12 cellular contexts compared by ENCODE assay signal in the genomic region with DNA sequence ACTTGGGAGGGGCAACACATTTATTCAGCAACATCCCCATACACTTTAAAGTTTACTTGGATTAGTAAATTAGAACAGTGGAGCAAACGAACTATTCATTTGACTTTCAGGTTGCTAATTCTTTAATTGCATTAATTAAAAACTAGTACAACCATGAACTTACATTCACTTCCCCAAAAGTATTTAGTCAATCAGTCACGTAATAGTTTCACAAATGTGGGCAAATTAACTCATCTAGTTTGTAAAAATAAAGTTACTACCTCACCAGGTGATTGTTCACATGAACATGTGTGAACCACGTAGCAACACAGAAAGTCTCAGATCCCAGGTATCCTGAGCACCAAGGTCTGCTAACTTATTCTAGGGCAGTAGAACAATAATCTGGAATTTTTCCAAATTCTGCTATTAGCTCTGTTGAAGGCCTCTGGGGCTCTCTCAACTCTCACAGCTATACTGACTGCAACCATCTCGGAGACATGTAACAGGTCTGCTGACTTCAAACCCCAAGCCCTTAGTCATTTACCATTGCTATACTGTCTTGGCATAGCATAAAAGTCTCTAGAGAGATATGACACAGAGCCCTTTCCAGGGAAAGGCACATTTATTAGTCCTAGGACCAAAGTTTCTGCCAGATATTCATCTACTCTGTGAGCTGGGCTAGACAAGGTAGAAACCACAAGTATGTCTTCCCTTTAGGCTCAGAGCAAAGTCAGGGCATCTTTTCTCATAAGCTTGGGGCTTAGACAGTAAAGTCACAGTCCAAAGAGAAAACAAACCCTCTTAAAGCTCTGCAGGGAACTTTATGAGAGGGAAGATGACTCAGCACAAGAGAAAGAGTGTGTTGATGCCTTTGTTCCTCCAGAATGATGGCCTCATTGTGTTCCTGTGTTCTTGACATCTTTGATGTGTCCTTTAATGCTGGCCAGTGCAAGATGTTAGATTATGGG. TPM values are rescaled to one million over a fixed set of nuclear protein-coding genes. Genes with fewer than 3 reads are reported as not detected.
DNase-seq lines count a peak whose midpoint lies in the region; ATAC-seq and TF ChIP-seq lines count a peak whose summit lies in the region.
"Had no signal": no experiment of that assay in that cellular context is flagged by ENCODE, and none has a peak within 500 bp of the region (broad histone marks: within the 10 kb centered on the region; RNA-seq: fewer than 3 reads in every experiment).

No MANE protein-coding gene starts in this region.

- ATAC-seq in HG02759 (IDR thresholded peaks at IDR 0.05; ENCODE audit: unreplicated experiment): no peak

- no peaks in the 10 kb centered on the region for H3K9me3 Mint-ChIP-seq in activated naive CD8-positive, alpha-beta T cell treated with anti-CD3 and anti-CD28 coated beads for 36 hours
- H3K9me3 Mint-ChIP-seq: activated naive CD8-positive, alpha-beta T cell treated with anti-CD3 and anti-CD28 coated beads, Interleukin-2, amount 10 ng/mL, durations not matched to agents 7 days and 5 days had no signal

- no peaks in the 10 kb centered on the region for H3K4me1 Mint-ChIP-seq in activated naive CD8-positive, alpha-beta T cell treated with anti-CD3 and anti-CD28 coated beads for 36 hours

- no peak overlapping the region for H3K27ac Mint-ChIP-seq in activated naive CD8-positive, alpha-beta T cell treated with anti-CD3 and anti-CD28 coated beads for 36 hours
- H3K27ac Mint-ChIP-seq: activated naive CD8-positive, alpha-beta T cell treated with anti-CD3 and anti-CD28 coated beads, Interleukin-2, amount 10 ng/mL, durations not matched to agents 7 days and 5 days had no signal

- no peaks in the 10 kb centered on the region for H3K36me3 Mint-ChIP-seq in activated naive CD8-positive, alpha-beta T cell treated with anti-CD3 and anti-CD28 coated beads for 36 hours
- H3K36me3 Mint-ChIP-seq: activated naive CD8-positive, alpha-beta T cell treated with anti-CD3 and anti-CD28 coated beads, Interleukin-2, amount 10 ng/mL, durations not matched to agents 7 days and 5 days had no signal

- no peaks in the 10 kb centered on the region for H3K27me3 Mint-ChIP-seq in activated naive CD8-positive, alpha-beta T cell treated with anti-CD3 and anti-CD28 coated beads for 36 hours

- H3K4me3 ChIP-seq in cardiac fibroblast (replicated peaks in 1 of 2; ENCODE audit: low read depth in 2 of 2, low read length in 2 of 2): no peak overlapping the region

- DNase-seq in GM03348 (ENCODE audit: low spot score) (peak; percentile 13), LoVo (ENCODE audit: low spot score) (peak; percentile 81), cardiac fibroblast (ENCODE audit: low read depth in 2 of 2) (peak; percentile 55 to 71), non-pigmented ciliary epithelial cell (ENCODE audit: low read depth) (peak; percentile 37), ureter (ENCODE audit: low spot score) (no peak)
- DNase-seq in activated naive CD8-positive, alpha-beta T cell treated with anti-CD3 and anti-CD28 coated beads for 36 hours: no peak
- DNase-seq in stimulated activated CD8-positive, alpha-beta memory T cell treated with anti-CD3 and anti-CD28 coated beads, Interleukin-4, amount 100 ng/mL, for 48 hours: no peak
- DNase-seq: activated naive CD8-positive, alpha-beta T cell treated with anti-CD3 and anti-CD28 coated beads, Interleukin-2, amount 10 ng/mL, durations not matched to agents 7 days and 5 days; glutamatergic neuron; NCI-H1694; T-helper 9 cell had no signal

- H3K4me3 Mint-ChIP-seq in activated naive CD8-positive, alpha-beta T cell treated with anti-CD3 and anti-CD28 coated beads for 36 hours: no peak overlapping the region
- H3K4me3 Mint-ChIP-seq: activated naive CD8-positive, alpha-beta T cell treated with anti-CD3 and anti-CD28 coated beads, Interleukin-2, amount 10 ng/mL, durations not matched to agents 7 days and 5 days had no signal

- TF ChIP-seq CTCF in cardiac fibroblast (IDR thresholded peaks at IDR 0.05; ENCODE audit: low read depth, low read length): no peak

RNA-seq across cellular contexts. Expression of a gene that starts 50.9 kb away (rescaled TPM):
- 15.7 TPM for total RNA-seq in ureter
- total RNA-seq in activated naive CD8-positive, alpha-beta T cell treated with anti-CD3 and anti-CD28 coated beads for 36 hours: 10 to 100 TPM; 15.5 to 16.6 TPM

Comparison
In these comparisons a context has a peak if more than half of its experiments do, and no peak if none do; other contexts are left out.
1. DNase-seq: peak in GM03348 (single experiment), LoVo (single experiment), cardiac fibroblast (2 of 2) and non-pigmented ciliary epithelial cell (single experiment); none in ureter (single experiment), activated naive CD8-positive, alpha-beta T cell treated with anti-CD3 and anti-CD28 coated beads for 36 hours (single experiment) and stimulated activated CD8-positive, alpha-beta memory T cell treated with anti-CD3 and anti-CD28 coated beads, Interleukin-4, amount 100 ng/mL, for 48 hours (single experiment).